22 cellular contexts compared by ENCODE assay signal in genomic region chr3:107816082-107816481, GRCh38.
DNase-seq lines count a peak whose midpoint lies in the region; ATAC-seq and TF ChIP-seq lines count a peak whose summit lies in the region.
"Had no signal": no experiment of that assay in that cellular context is flagged by ENCODE, and none has a peak within 500 bp of the region (broad histone marks: within the 10 kb centered on the region; RNA-seq: fewer than 3 reads in every experiment).

No MANE protein-coding gene starts in this region.

- peaks cover 14% of the 10 kb centered on the region for H3K4me1 ChIP-seq in mesenchymal stem cell (ENCODE audit: control insufficient read depth, insufficient read depth, low read depth, low read length)
- H3K4me1 ChIP-seq: psoas muscle had no signal

- no peak overlapping the region for H4K8ac ChIP-seq in mesenchymal stem cell (ENCODE audit: low read length)

- TF ChIP-seq CTCF in epithelial cell of proximal tubule (conservative IDR thresholded peaks at IDR 0.05; ENCODE audit: low read depth, low read length) = no peak

- no peak overlapping the region for H3K4me3 Mint-ChIP-seq in T-cell
- H3K4me3 Mint-ChIP-seq in activated CD4-positive, alpha-beta memory T cell treated with anti-CD3 and anti-CD28 coated beads, Interleukin-2, amount 10 ng/mL, durations not matched to agents 7 days and 5 days = no peak overlapping the region
- H3K4me3 Mint-ChIP-seq: brain; naive thymus-derived CD4-positive, alpha-beta T cell; stimulated activated effector memory CD8-positive, alpha-beta T cell treated with anti-CD3 and anti-CD28 coated beads, Interleukin-12 subunit alpha, Interleukin-12 subunit beta, amount 100 ng/mL, for 72 hours had no signal

- peak overlapping the region; percentile 39 for H3K27ac ChIP-seq in mesenchymal stem cell (ENCODE audit: low read length, poor library complexity, severe bottlenecking)
- H3K27ac ChIP-seq: psoas muscle, SJCRH30 had no signal

- H3K23ac ChIP-seq in mesenchymal stem cell (ENCODE audit: low read length in 2 of 2) = no peak overlapping the region

- no peak overlapping the region for H2AFZ ChIP-seq in mesenchymal stem cell (ENCODE audit: low read depth, low read length)

- H3K4me1 Mint-ChIP-seq in T-cell = peaks cover 0 to 3% (median 0%) of the 10 kb centered on the region in 3 donors
- peaks cover 2% of the 10 kb centered on the region for H3K4me1 Mint-ChIP-seq in activated CD4-positive, alpha-beta memory T cell treated with anti-CD3 and anti-CD28 coated beads, Interleukin-2, amount 10 ng/mL, durations not matched to agents 7 days and 5 days
- H3K4me1 Mint-ChIP-seq: stimulated activated effector memory CD8-positive, alpha-beta T cell treated with anti-CD3 and anti-CD28 coated beads, Interleukin-12 subunit alpha, Interleukin-12 subunit beta, amount 100 ng/mL, for 72 hours had no signal

- no peak overlapping the region for H3K14ac ChIP-seq in mesenchymal stem cell (ENCODE audit: low read length in 2 of 2)

- no peak overlapping the region for H3K18ac ChIP-seq in mesenchymal stem cell (ENCODE audit: low read depth in 1 of 2, low read length in 2 of 2)

- H4K91ac ChIP-seq in mesenchymal stem cell (ENCODE audit: low read length) = no peak overlapping the region

- H3K4me3 ChIP-seq in epithelial cell of proximal tubule (ENCODE audit: low read depth, low read length) = no peak overlapping the region
- H3K4me3 ChIP-seq in mesenchymal stem cell (ENCODE audit: insufficient read depth in 1 of 2, low read depth in 1 of 2, low read length in 2 of 2) = no peak overlapping the region
- H3K4me3 ChIP-seq: psoas muscle, SJCRH30 had no signal

- H3K9me3 Mint-ChIP-seq in T-cell = no peaks in the 10 kb centered on the region
- no peaks in the 10 kb centered on the region for H3K9me3 Mint-ChIP-seq in activated CD4-positive, alpha-beta memory T cell treated with anti-CD3 and anti-CD28 coated beads, Interleukin-2, amount 10 ng/mL, durations not matched to agents 7 days and 5 days
- H3K9me3 Mint-ChIP-seq: brain; naive thymus-derived CD4-positive, alpha-beta T cell; stimulated activated effector memory CD8-positive, alpha-beta T cell treated with anti-CD3 and anti-CD28 coated beads, Interleukin-12 subunit alpha, Interleukin-12 subunit beta, amount 100 ng/mL, for 72 hours had no signal

- DNase-seq in AG08395 (ENCODE audit: low spot score) (peak; percentile 5), M059J (ENCODE audit: low read depth) (peak; percentile 68), epithelial cell of proximal tubule (ENCODE audit: low read depth) (peak; percentile 69), mesenchymal stem cell (no peak), DMS53 treated with DMSO at 0.1 percent for 48 hours (lab: John Stamatoyannopoulos, UW; ENCODE audit: unreplicated experiment) (no peak), T-cell (no peak)
- no peak for DNase-seq in activated CD4-positive, CD25-positive, alpha-beta regulatory T cell treated with anti-CD3 and anti-CD28 coated beads, Interleukin-2, amount 50 U/mL, for 72 hours
- DNase-seq in activated CD4-positive, alpha-beta memory T cell treated with anti-CD3 and anti-CD28 coated beads, Interleukin-2, amount 10 ng/mL, durations not matched to agents 7 days and 5 days = no peak
- DNase-seq: activated CD4-positive, alpha-beta T cell treated with anti-CD3 and anti-CD28 coated beads, Interleukin-2, amount 50 U/mL, for 4 hours; activated CD4-positive, CD25-positive, alpha-beta regulatory T cell; activated naive CD4-positive, alpha-beta T cell; C1 segment of cervical spinal cord; Karpas-422; MV-4-11; naive thymus-derived CD4-positive, alpha-beta T cell; psoas muscle; RPMI8226; SJCRH30; T-helper 1 cell; trophoblast cell had no signal

- no peak for ATAC-seq in T-cell (replicated peaks in 1 of 4)
- ATAC-seq: naive thymus-derived CD4-positive, alpha-beta T cell; psoas muscle; stimulated activated effector memory CD8-positive, alpha-beta T cell treated with anti-CD3 and anti-CD28 coated beads, Interleukin-12 subunit alpha, Interleukin-12 subunit beta, amount 100 ng/mL, for 72 hours had no signal

- H2BK5ac ChIP-seq in mesenchymal stem cell (ENCODE audit: low read depth, low read length, poor library complexity, severe bottlenecking) = no peak overlapping the region

- no peak overlapping the region for H3K9ac ChIP-seq in mesenchymal stem cell (ENCODE audit: low read length)

- no peaks in the 10 kb centered on the region for H3K36me3 Mint-ChIP-seq in T-cell
- no peaks in the 10 kb centered on the region for H3K36me3 Mint-ChIP-seq in activated CD4-positive, alpha-beta memory T cell treated with anti-CD3 and anti-CD28 coated beads, Interleukin-2, amount 10 ng/mL, durations not matched to agents 7 days and 5 days (ENCODE audit: low read depth)
- H3K36me3 Mint-ChIP-seq: brain; naive thymus-derived CD4-positive, alpha-beta T cell; stimulated activated effector memory CD8-positive, alpha-beta T cell treated with anti-CD3 and anti-CD28 coated beads, Interleukin-12 subunit alpha, Interleukin-12 subunit beta, amount 100 ng/mL, for 72 hours had no signal

- no peaks in the 10 kb centered on the region for H3K27me3 ChIP-seq in mesenchymal stem cell (ENCODE audit: control insufficient read depth in 1 of 2, insufficient read depth in 1 of 2, low read length in 2 of 2)
- H3K27me3 ChIP-seq: SJCRH30 had no signal

- no peak overlapping the region for H3K27ac Mint-ChIP-seq in T-cell
- no peak overlapping the region for H3K27ac Mint-ChIP-seq in activated CD4-positive, alpha-beta memory T cell treated with anti-CD3 and anti-CD28 coated beads, Interleukin-2, amount 10 ng/mL, durations not matched to agents 7 days and 5 days
- H3K27ac Mint-ChIP-seq: stimulated activated effector memory CD8-positive, alpha-beta T cell treated with anti-CD3 and anti-CD28 coated beads, Interleukin-12 subunit alpha, Interleukin-12 subunit beta, amount 100 ng/mL, for 72 hours had no signal

- H2BK15ac ChIP-seq in mesenchymal stem cell (ENCODE audit: low read depth, poor library complexity, severe bottlenecking) = no peak overlapping the region

- no peak overlapping the region for H3K4ac ChIP-seq in mesenchymal stem cell (ENCODE audit: low read depth in 1 of 2, low read length in 2 of 2)

- no peak overlapping the region for H2BK12ac ChIP-seq in mesenchymal stem cell (ENCODE audit: low read length in 2 of 2)

- POLR2A ChIA-PET in T-cell (lab: Charles Lee) = no interaction called here
- POLR2A ChIA-PET in activated CD4-positive, alpha-beta memory T cell treated with anti-CD3 and anti-CD28 coated beads, Interleukin-2, amount 10 ng/mL, durations not matched to agents 7 days and 5 days (lab: Charles Lee) = no interaction called here

- H3K36me3 ChIP-seq in mesenchymal stem cell (ENCODE audit: control insufficient read depth in 1 of 2, insufficient read depth in 2 of 2, low read depth in 1 of 2, low read length in 2 of 2) = no peaks in the 10 kb centered on the region
- H3K36me3 ChIP-seq: SJCRH30 had no signal

- H3K79me1 ChIP-seq in mesenchymal stem cell (replicated peaks; ENCODE audit: low read length, poor library complexity, severe bottlenecking) = no peaks in the 10 kb centered on the region

- CTCF ChIA-PET in T-cell (lab: Charles Lee) = no interaction called here
- CTCF ChIA-PET in activated CD4-positive, alpha-beta memory T cell treated with anti-CD3 and anti-CD28 coated beads, Interleukin-2, amount 10 ng/mL, durations not matched to agents 7 days and 5 days (lab: Charles Lee) = interaction anchor here (0.7 kb wide), 1 partner anchor 386 kb away, joined by 3 read pairs; no protein-coding TSS in a partner anchor

- no peak overlapping the region for H2BK120ac ChIP-seq in mesenchymal stem cell (ENCODE audit: low read depth, low read length)

- H3K9me3 ChIP-seq in mesenchymal stem cell (ENCODE audit: control insufficient read depth, low read length) = no peaks in the 10 kb centered on the region
- H3K9me3 ChIP-seq: psoas muscle, SJCRH30 had no signal

- H3K4me2 ChIP-seq in mesenchymal stem cell (ENCODE audit: low read length, poor library complexity, severe bottlenecking) = peak overlapping the region; percentile 3

- peaks cover 7 to 17% of the 10 kb centered on the region in 2 donors for H3K27me3 Mint-ChIP-seq in T-cell
- peaks cover 7% of the 10 kb centered on the region for H3K27me3 Mint-ChIP-seq in activated CD4-positive, alpha-beta memory T cell treated with anti-CD3 and anti-CD28 coated beads, Interleukin-2, amount 10 ng/mL, durations not matched to agents 7 days and 5 days

- WGBS in mesenchymal stem cell = 90% methylated on average over 6 of the region's 6 CpGs

- no peak overlapping the region for H2AK5ac ChIP-seq in mesenchymal stem cell (ENCODE audit: low read length, severe bottlenecking)

Comparison
In these comparisons a context has a peak if more than half of its experiments do, and no peak if none do; other contexts are left out.
1. DNase-seq: peak in AG08395 (single experiment), M059J (single experiment) and epithelial cell of proximal tubule (single experiment); none in mesenchymal stem cell (single experiment), DMS53 treated with DMSO at 0.1 percent for 48 hours (single experiment), activated CD4-positive, CD25-positive, alpha-beta regulatory T cell treated with anti-CD3 and anti-CD28 coated beads, Interleukin-2, amount 50 U/mL, for 72 hours (single experiment), T-cell (0 of 34) and activated CD4-positive, alpha-beta memory T cell treated with anti-CD3 and anti-CD28 coated beads, Interleukin-2, amount 10 ng/mL, durations not matched to agents 7 days and 5 days (single experiment).